Comparison of ENCODE assay signal across 19 cellular contexts in genomic region chr18:33375829-33376228, GRCh38.
"Had no signal": no experiment of that assay in that cellular context is flagged by ENCODE, and none has a peak within 500 bp of the region (broad histone marks: within the 10 kb centered on the region; RNA-seq: fewer than 3 reads in every experiment).

No MANE protein-coding gene starts in this region.

- H3K27me3 ChIP-seq: brain microvascular endothelial cell, right lobe of liver had no signal

- H3K4me1 ChIP-seq: right lobe of liver had no signal

- DNase-seq: activated CD4-positive, alpha-beta memory T cell treated with anti-CD3 and anti-CD28 coated beads for 36 hours; activated CD4-positive, alpha-beta T cell treated with anti-CD3 and anti-CD28 coated beads, Interleukin-2, amount 10 ng/mL, durations not matched to agents 24 days and 14 days; activated CD4-positive, CD25-positive, alpha-beta regulatory T cell treated with anti-CD3 and anti-CD28 coated beads, Interleukin-2, amount 50 U/mL, for 72 hours; activated CD8-positive, alpha-beta memory T cell treated with anti-CD3 and anti-CD28 coated beads, Interleukin-2, amount 50 U/mL, for 4 hours; activated effector memory CD4-positive, alpha-beta T cell treated with anti-CD3 and anti-CD28 coated beads, Interleukin-2, amount 50 U/mL, for 16 hours; activated naive CD4-positive, alpha-beta T cell treated with anti-CD3 and anti-CD28 coated beads, Interleukin-2, amount 10 ng/mL, durations not matched to agents 7 days and 5 days; activated naive CD8-positive, alpha-beta T cell treated with anti-CD3 and anti-CD28 coated beads, Interleukin-2, amount 10 ng/mL, durations not matched to agents 7 days and 5 days; activated T-cell treated with anti-CD3 and anti-CD28 coated beads, Interleukin-2, amount 50 U/mL, for 1 hour; brain microvascular endothelial cell; dorsolateral prefrontal cortex; effector memory CD4-positive, alpha-beta T cell; islet precursor cell; left ventricle myocardium superior; right lobe of liver; stimulated activated CD4-positive, alpha-beta T cell treated with anti-CD3 and anti-CD28 coated beads, Interleukin-12 subunit alpha, Interleukin-12 subunit beta, amount 100 ng/mL, for 4 hours; stimulated activated CD4-positive, alpha-beta T cell treated with anti-CD3 and anti-CD28 coated beads, Interleukin-4, amount 100 ng/mL, for 1 hour; trophoblast cell had no signal

- H3K9me3 ChIP-seq: right lobe of liver, thoracic aorta had no signal

- ATAC-seq: left ventricle myocardium superior, right lobe of liver had no signal

- H3K36me3 ChIP-seq: brain microvascular endothelial cell, right lobe of liver, thoracic aorta had no signal

- H3K27ac ChIP-seq: brain microvascular endothelial cell, coronary artery, dorsolateral prefrontal cortex, right lobe of liver, thoracic aorta had no signal

- H3K4me3 ChIP-seq: coronary artery, dorsolateral prefrontal cortex, right lobe of liver, thoracic aorta had no signal
